In genomic region chr19:51637362-51637978, GRCh38 we compare ENCODE assay signal across 12 cellular contexts. TPM values are rescaled to one million over a fixed set of nuclear protein-coding genes. Genes with fewer than 3 reads are reported as not detected.
DNase-seq lines count a peak whose midpoint lies in the region; ATAC-seq, FAIRE-seq and TF ChIP-seq lines count a peak whose summit lies in the region.
"Had no signal": no experiment of that assay in that cellular context is flagged by ENCODE, and none has a peak within 500 bp of the region (broad histone marks: within the 10 kb centered on the region; RNA-seq: fewer than 3 reads in every experiment).

No MANE protein-coding gene starts in this region.

- no peak overlapping the region for H3K4me2 ChIP-seq in astrocyte (ENCODE audit: low read length)

- DNase-seq in Caco-2 = no peak
- DNase-seq in HEK293T (ENCODE audit: extremely low spot score) = peak; percentile 18
- no peak for DNase-seq in astrocyte (ENCODE audit: low read depth)
- no peak for DNase-seq in mesothelial cell of epicardium (ENCODE audit: low spot score in 2 of 2, unreplicated experiment in 2 of 2)
- DNase-seq in uterus = no peak
- DNase-seq in esophagus squamous epithelium (lab: John Stamatoyannopoulos, UW) = no peak
- DNase-seq: NCI-H345; stimulated activated CD4-positive, alpha-beta T cell treated with anti-CD3 and anti-CD28 coated beads, Interleukin-4, amount 100 ng/mL, for 1 hour had no signal

- H3K4me1 Mint-ChIP-seq in Caco-2 (ENCODE audit: low read depth, unreplicated experiment) (no peaks in the 10 kb centered on the region), astrocyte (ENCODE audit: low read depth, unreplicated experiment) (no peaks in the 10 kb centered on the region), mesothelial cell of epicardium (no peaks in the 10 kb centered on the region)

- H4K20me1 ChIP-seq in astrocyte (ENCODE audit: insufficient read depth, low read length) = no peaks in the 10 kb centered on the region

- H3K27me3 Mint-ChIP-seq in Caco-2 (ENCODE audit: insufficient read depth, unreplicated experiment) (peaks cover 5% of the 10 kb centered on the region), astrocyte (ENCODE audit: low read depth, unreplicated experiment) (no peaks in the 10 kb centered on the region), mesothelial cell of epicardium (ENCODE audit: low read depth) (no peaks in the 10 kb centered on the region)

- no peaks in the 10 kb centered on the region for H3K36me3 ChIP-seq in Caco-2 (ENCODE audit: control insufficient read depth, insufficient read depth, low read length)
- no peaks in the 10 kb centered on the region for H3K36me3 ChIP-seq in astrocyte (ENCODE audit: insufficient read depth, low read length)
- no peaks in the 10 kb centered on the region for H3K36me3 ChIP-seq in uterus
- H3K36me3 ChIP-seq in esophagus squamous epithelium = no peaks in the 10 kb centered on the region

- H3K9me3 Mint-ChIP-seq in Caco-2 (ENCODE audit: unreplicated experiment) (peaks cover 14% of the 10 kb centered on the region), astrocyte (ENCODE audit: unreplicated experiment) (no peaks in the 10 kb centered on the region), mesothelial cell of epicardium (peaks cover 52% of the 10 kb centered on the region)

- no peak overlapping the region for H3K9ac ChIP-seq in astrocyte (ENCODE audit: low read length)

- H3K36me3 Mint-ChIP-seq in Caco-2 (ENCODE audit: insufficient read depth, unreplicated experiment) (no peaks in the 10 kb centered on the region), astrocyte (ENCODE audit: low read depth, unreplicated experiment) (no peaks in the 10 kb centered on the region), mesothelial cell of epicardium (no peaks in the 10 kb centered on the region)

- no peak overlapping the region for H3K27ac ChIP-seq in astrocyte (ENCODE audit: low read depth, low read length)
- H3K27ac ChIP-seq in uterus = no peak overlapping the region
- H3K27ac ChIP-seq in esophagus squamous epithelium = no peak overlapping the region

- TF ChIP-seq CTCF in Caco-2 (IDR thresholded peaks at IDR 0.05; ENCODE audit: insufficient read depth in 1 of 2, low read depth in 1 of 2, low read length in 1 of 2, severe bottlenecking in 1 of 2, unreplicated experiment in 1 of 2) (peak; percentile 14 to 45), astrocyte (IDR thresholded peaks at IDR 0.05; ENCODE audit: insufficient read depth, low read depth, low read length) (peak; percentile 32), mesothelial cell of epicardium (IDR thresholded peaks at IDR 0.05; ENCODE audit: unreplicated experiment) (peak; percentile 48), uterus (IDR thresholded peaks at IDR 0.05) (no peak), esophagus squamous epithelium (IDR thresholded peaks at IDR 0.05) (peak in 2 of 6 experiments; percentile 22 to 58)

- no peak overlapping the region for H3K27ac Mint-ChIP-seq in Caco-2 (ENCODE audit: unreplicated experiment)
- H3K27ac Mint-ChIP-seq in astrocyte (ENCODE audit: unreplicated experiment) = no peak overlapping the region
- no peak overlapping the region for H3K27ac Mint-ChIP-seq in mesothelial cell of epicardium

- FAIRE-seq in astrocyte (lab: Jason Lieb, UNC) = no peak
- FAIRE-seq: colon had no signal

- ATAC-seq in HG02759 (IDR thresholded peaks at IDR 0.05; ENCODE audit: unreplicated experiment) = no peak
- ATAC-seq in HG02840 (IDR thresholded peaks at IDR 0.05; ENCODE audit: low FRiP score, unreplicated experiment) = no peak

- BruUV-seq in Caco-2 (replicated peaks; lab: Mats Ljungman, UMichigan) = no TSS peak

- H3K27me3 ChIP-seq in Caco-2 (replicated peaks; ENCODE audit: control insufficient read depth, insufficient read depth, low read length) (no peaks in the 10 kb centered on the region), astrocyte (ENCODE audit: insufficient read depth, low read length) (no peaks in the 10 kb centered on the region), uterus (no peaks in the 10 kb centered on the region), esophagus squamous epithelium (peaks cover 0 to 35% (median 0%) of the 10 kb centered on the region in 4 donors)

- no peak overlapping the region for H3K4me3 Mint-ChIP-seq in Caco-2 (ENCODE audit: unreplicated experiment)
- H3K4me3 Mint-ChIP-seq in astrocyte (ENCODE audit: unreplicated experiment) = no peak overlapping the region
- H3K4me3 Mint-ChIP-seq in mesothelial cell of epicardium = no peak overlapping the region

- H3K4me1 ChIP-seq in Caco-2 = no peaks in the 10 kb centered on the region
- no peaks in the 10 kb centered on the region for H3K4me1 ChIP-seq in astrocyte (ENCODE audit: insufficient read depth, low read length)
- no peaks in the 10 kb centered on the region for H3K4me1 ChIP-seq in uterus
- no peaks in the 10 kb centered on the region for H3K4me1 ChIP-seq in esophagus squamous epithelium

- POLR2A ChIA-PET in Caco-2 (lab: Charles Lee) (no interaction called here), HEK293T (lab: Yijun Ruan, JAX) (no interaction called here)

- 17% methylated on average over 5 of the region's 5 CpGs; no CpG with 5 or more reads in 1 of the 2 donors for WGBS in esophagus squamous epithelium, 2 donors

- intact Hi-C loops in Caco-2 (cut with micrococcal nuclease; ENCODE audit: unreplicated experiment) (no loop called here), uterus (cut with DNase I; ENCODE audit: low total_unique reads) (no loop called here), esophagus squamous epithelium (cut with DNase I) (no loop called here)

- 0 out of 2 replicates have a peak, but pooled peaks cover 5% of the 10 kb centered on the region for H3K9me3 ChIP-seq in Caco-2
- peaks cover 2% of the 10 kb centered on the region for H3K9me3 ChIP-seq in astrocyte (ENCODE audit: insufficient read depth, low read depth, low read length)
- H3K9me3 ChIP-seq in uterus = no peaks in the 10 kb centered on the region
- H3K9me3 ChIP-seq in esophagus squamous epithelium = peaks cover 0 to 13% (median 0%) of the 10 kb centered on the region in 3 donors

- no peak overlapping the region for H2AFZ ChIP-seq in astrocyte (ENCODE audit: low read depth, low read length)

- CTCF ChIA-PET in Caco-2 (lab: Charles Lee) (no interaction called here), HEK293T (lab: Yijun Ruan, JAX) (no interaction called here)

- no peak for TF ChIP-seq POLR2A in uterus (IDR thresholded peaks at IDR 0.05)
- TF ChIP-seq POLR2A in esophagus squamous epithelium (IDR thresholded peaks at IDR 0.05) = no peak

- H3K4me3 ChIP-seq in Caco-2 (ENCODE audit: low read depth, low read length) = no peak overlapping the region
- H3K4me3 ChIP-seq in astrocyte (ENCODE audit: insufficient read depth, low read depth, low read length) = no peak overlapping the region
- H3K4me3 ChIP-seq in uterus = no peak overlapping the region
- H3K4me3 ChIP-seq in esophagus squamous epithelium = no peak overlapping the region
- H3K4me3 ChIP-seq: lung had no signal

- H3K79me2 ChIP-seq in astrocyte (ENCODE audit: insufficient read depth, low read length) = no peaks in the 10 kb centered on the region

TF ChIP-seq in HEK293T, 16 proteins besides CTCF, POLR2A, EP300 and RAD21:
- no peak for TF ChIP-seq ZNF384 (IDR thresholded peaks at IDR 0.05)
- TF ChIP-seq ELF4 (IDR thresholded peaks at IDR 0.05) = no peak
- TF ChIP-seq, protein P1, sequence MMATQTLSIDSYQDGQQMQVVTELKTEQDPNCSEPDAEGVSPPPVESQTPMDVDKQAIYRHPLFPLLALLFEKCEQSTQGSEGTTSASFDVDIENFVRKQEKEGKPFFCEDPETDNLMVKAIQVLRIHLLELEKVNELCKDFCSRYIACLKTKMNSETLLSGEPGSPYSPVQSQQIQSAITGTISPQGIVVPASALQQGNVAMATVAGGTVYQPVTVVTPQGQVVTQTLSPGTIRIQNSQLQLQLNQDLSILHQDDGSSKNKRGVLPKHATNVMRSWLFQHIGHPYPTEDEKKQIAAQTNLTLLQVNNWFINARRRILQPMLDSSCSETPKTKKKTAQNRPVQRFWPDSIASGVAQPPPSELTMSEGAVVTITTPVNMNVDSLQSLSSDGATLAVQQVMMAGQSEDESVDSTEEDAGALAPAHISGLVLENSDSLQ (IDR thresholded peaks at IDR 0.05) = no peak
- TF ChIP-seq L3MBTL2 (conservative IDR thresholded peaks at IDR 0.05) = no peak
- TF ChIP-seq FOXM1 (IDR thresholded peaks at IDR 0.05; ENCODE audit: borderline replicate concordance) = no peak
- no peak for TF ChIP-seq TARDBP (IDR thresholded peaks at IDR 0.05)

RNA-seq across cellular contexts. Expression of gene SIGLEC5, which starts 7.3 kb away (rescaled TPM):
- not detected in 2 replicates for total RNA-seq in Caco-2 (2022)
- total RNA-seq in astrocyte = not detected in 2 replicates
- not detected in 3 replicates for total RNA-seq in mesothelial cell of epicardium
- 1 to 10 TPM in 1 of 4 donors, under 1 TPM in 2, not detected in 1; 0.41 to 6.8 (median 0.85) TPM for total RNA-seq in uterus
- under 1 TPM in 1 of 4 donors, not detected in 3; 0.94 TPM for total RNA-seq in esophagus squamous epithelium

RNA-seq across cellular contexts. Expression of gene SIGLEC14, which starts 9.2 kb away (rescaled TPM):
- total RNA-seq in Caco-2 (2022) = not detected in 2 replicates
- total RNA-seq in astrocyte = not detected in 2 replicates
- total RNA-seq in mesothelial cell of epicardium = not detected in 3 replicates
- total RNA-seq in uterus = 1 to 10 TPM in 2 of 4 donors, under 1 TPM in 1, not detected in 1; 0.69 to 3.5 (median 1.0) TPM
- total RNA-seq in esophagus squamous epithelium = 1 to 10 TPM in 1 of 4 donors, under 1 TPM in 1, not detected in 2; 0.97 to 2.9 TPM

RNA-seq across cellular contexts. Expression of gene SPACA6, which starts 55.7 kb away (rescaled TPM):
- 3.6 and 4.9 TPM in 2 replicates for total RNA-seq in Caco-2 (2022)
- total RNA-seq in astrocyte = 51.0 and 62.5 TPM in 2 replicates
- total RNA-seq in mesothelial cell of epicardium = 83.1 to 88.1 TPM (median 87.6 TPM) in 3 replicates
- 100 to 1,000 TPM in 1 of 4 donors, 10 to 100 TPM in 2, 1 to 10 TPM in 1; 9.7 to 112 (median 22.5) TPM for total RNA-seq in uterus
- 1 to 10 TPM; 2.8 to 7.9 (median 4.8) TPM for total RNA-seq in esophagus squamous epithelium

Comparison
In these comparisons a context has a peak if more than half of its experiments do, and no peak if none do; other contexts are left out.
1. CTCF ChIP-seq: peak in Caco-2 (2 of 2), astrocyte (single experiment) and mesothelial cell of epicardium (single experiment); none in uterus (0 of 4).